Comparison of ENCODE assay signal across 24 cellular contexts in genomic region chr18:5842653-5843052, GRCh38. TPM values are rescaled to one million over a fixed set of nuclear protein-coding genes. Genes with fewer than 3 reads are reported as not detected.
"Had no signal": no experiment of that assay in that cellular context is flagged by ENCODE, and none has a peak within 500 bp of the region (broad histone marks: within the 10 kb centered on the region; RNA-seq: fewer than 3 reads in every experiment).

No MANE protein-coding gene starts in this region.

- H3K4me1 Mint-ChIP-seq: memory B cell; nephron progenitor cell; stimulated activated naive B cell treated with anti-CD40 and anti-IgM and Interleukin-4, amounts not matched to agents 10 μg/mL and 1 μg/mL and 100 μg/mL, for 72 hours had no signal

- H3K9me3 Mint-ChIP-seq: activated T-cell treated with anti-CD3 and anti-CD28 coated beads, Interleukin-2, amount 50 U/mL, for 4 hours; activated T-helper 2 cell treated with anti-CD3 and anti-CD28 coated beads, Interferon-gamma antibody, Interleukin-2, Interleukin-4, amounts not matched to agents 10 μg/mL and 5 μg/mL and 100 μg/mL, durations not matched to agents 14 hours and 24 hours and 36 hours; memory B cell; stimulated activated naive B cell treated with anti-CD40 and anti-IgM and Interleukin-4, amounts not matched to agents 10 μg/mL and 1 μg/mL and 100 μg/mL, for 72 hours had no signal

- H3K27ac Mint-ChIP-seq: activated naive CD8-positive, alpha-beta T cell; activated T-helper 2 cell treated with anti-CD3 and anti-CD28 coated beads, Interferon-gamma antibody, Interleukin-2, Interleukin-4, amounts not matched to agents 10 μg/mL and 5 μg/mL and 100 μg/mL, durations not matched to agents 14 hours and 24 hours and 36 hours; memory B cell; nephron progenitor cell; stimulated activated naive B cell treated with anti-CD40 and anti-IgM and Interleukin-4, amounts not matched to agents 10 μg/mL and 1 μg/mL and 100 μg/mL, for 72 hours had no signal

- ATAC-seq: activated T-cell treated with anti-CD3 and anti-CD28 coated beads, Interleukin-2, amount 50 U/mL, for 4 hours; mucosa of descending colon; sciatic nerve; stimulated activated naive B cell treated with anti-CD40 and anti-IgM and Interleukin-4, amounts not matched to agents 10 μg/mL and 1 μg/mL and 100 μg/mL, for 72 hours had no signal

- H3K36me3 Mint-ChIP-seq: activated naive CD8-positive, alpha-beta T cell; memory B cell; stimulated activated naive B cell treated with anti-CD40 and anti-IgM and Interleukin-4, amounts not matched to agents 10 μg/mL and 1 μg/mL and 100 μg/mL, for 72 hours had no signal

- H3K4me3 Mint-ChIP-seq: activated naive CD8-positive, alpha-beta T cell; activated T-cell treated with anti-CD3 and anti-CD28 coated beads, Interleukin-2, amount 50 U/mL, for 4 hours; memory B cell; nephron progenitor cell; stimulated activated naive B cell treated with anti-CD40 and anti-IgM and Interleukin-4, amounts not matched to agents 10 μg/mL and 1 μg/mL and 100 μg/mL, for 72 hours had no signal

- DNase-seq: activated CD4-positive, alpha-beta T cell treated with anti-CD3 and anti-CD28 coated beads, Interleukin-2, amount 50 U/mL, for 48 hours; activated CD8-positive, alpha-beta memory T cell treated with anti-CD3 and anti-CD28 coated beads, Interleukin-2, amount 50 U/mL, for 48 hours; activated naive CD4-positive, alpha-beta T cell; activated T-cell treated with anti-CD3 and anti-CD28 coated beads, Interleukin-2, amount 50 U/mL, for 4 hours; adrenal gland; central memory CD4-positive, alpha-beta T cell; dermis blood vessel endothelial cell; effector CD8-positive, alpha-beta T cell; glutamatergic neuron; mucosa of descending colon; nephron progenitor cell; nucleus accumbens; posterior cingulate gyrus; stimulated activated CD4-positive, alpha-beta T cell treated with anti-CD3 and anti-CD28 coated beads, Interleukin-15, amount 100 ng/mL, for 24 hours; stimulated activated CD8-positive, alpha-beta memory T cell treated with anti-CD3 and anti-CD28 coated beads, Interleukin-4, amount 100 ng/mL, for 48 hours; stimulated activated naive B cell treated with anti-CD40 and anti-IgM and Interleukin-4, amounts not matched to agents 10 μg/mL and 1 μg/mL and 100 μg/mL, for 72 hours; T-helper 9 cell; testis; trophoblast cell had no signal

RNA-seq across cellular contexts. Expression of gene TMEM200C, which starts 52.7 kb away (rescaled TPM):
- total RNA-seq: activated CD8-positive, alpha-beta memory T cell treated with anti-CD3 and anti-CD28 coated beads for 36 hours; activated T-cell treated with anti-CD3 and anti-CD28 coated beads, Interleukin-2, amount 50 U/mL, for 4 hours; activated T-helper 2 cell treated with anti-CD3 and anti-CD28 coated beads, Interferon-gamma antibody, Interleukin-2, Interleukin-4, amounts not matched to agents 10 μg/mL and 5 μg/mL and 100 μg/mL, durations not matched to agents 14 hours and 24 hours and 36 hours; dermis blood vessel endothelial cell had no signal
